Comparison of ENCODE assay signal across 30 cellular contexts in genomic region chr6:151762817-151763216, GRCh38. TPM values are rescaled to one million over a fixed set of nuclear protein-coding genes. Genes with fewer than 3 reads are reported as not detected.
DNase-seq lines count a peak whose midpoint lies in the region; ATAC-seq, FAIRE-seq and TF ChIP-seq lines count a peak whose summit lies in the region.
"Had no signal": no experiment of that assay in that cellular context is flagged by ENCODE, and none has a peak within 500 bp of the region (broad histone marks: within the 10 kb centered on the region; RNA-seq: fewer than 3 reads in every experiment).

No MANE protein-coding gene starts in this region.

- H3K4me3 ChIP-seq in right cardiac atrium (ENCODE audit: low read length) (peak overlapping the region; percentile 26), right atrium auricular region (peak overlapping the region in 1 of 2 donors; percentile 36), pancreas (no peak overlapping the region)
- H3K4me3 ChIP-seq: A549, cardiac muscle cell, mucosa of descending colon had no signal

- no peak for TF ChIP-seq CTCF in right atrium auricular region (IDR thresholded peaks at IDR 0.05)
- no peak for TF ChIP-seq CTCF in pancreas (IDR thresholded peaks at IDR 0.05)

- H3K27ac ChIP-seq in right cardiac atrium (ENCODE audit: low read length): no peak overlapping the region
- H3K27ac ChIP-seq in right atrium auricular region: peak overlapping the region in 1 of 2 donors; percentile 76
- H3K27ac ChIP-seq in pancreas: no peak overlapping the region
- H3K27ac ChIP-seq: A549 had no signal

- intact Hi-C loops in right cardiac atrium (cut with DNase I): loop anchor here (5.0 to 10.0 kb wide), 3 partner anchors 68 to 362 kb away; no protein-coding TSS in a partner anchor
- intact Hi-C loops in pancreas (cut with DNase I): no loop called here

- H3K36me3 ChIP-seq in right atrium auricular region: no peaks in the 10 kb centered on the region
- H3K36me3 ChIP-seq in pancreas: no peaks in the 10 kb centered on the region
- H3K36me3 ChIP-seq: cardiac muscle cell, esophagus squamous epithelium, gastroesophageal sphincter had no signal

- DNase-seq in right cardiac atrium (no peak), right atrium auricular region (ENCODE audit: low spot score) (no peak), pancreas (no peak), HT-29 (ENCODE audit: low spot score) (no peak), GM19239 (ENCODE audit: insufficient read length, low spot score) (no peak), NCI-H1417 treated with DMSO at 0.1 percent for 48 hours (lab: John Stamatoyannopoulos, UW) (no peak)
- DNase-seq: activated CD8-positive, alpha-beta T cell treated with anti-CD3 and anti-CD28 coated beads for 36 hours; activated T-cell treated with anti-CD3 and anti-CD28 coated beads for 4 hours; anterior cingulate cortex; DMS153; endodermal cell; esophagus squamous epithelium; H7; hypothalamus; immature natural killer cell; mucosa of descending colon; NCI-H1436; NCI-H446 treated with DMSO at 0.1 percent for 48 hours; stimulated activated CD4-positive, alpha-beta T cell treated with anti-CD3 and anti-CD28 coated beads, Interleukin-12 subunit alpha, Interleukin-12 subunit beta, amount 100 ng/mL, for 4 hours; stimulated activated CD4-positive, alpha-beta T cell treated with anti-CD3 and anti-CD28 coated beads, Interleukin-4, amount 100 ng/mL, for 1 hour; substantia nigra; T-helper 17 cell had no signal

- H3K27me3 ChIP-seq in right cardiac atrium (ENCODE audit: control insufficient read depth, insufficient read depth) (no peaks in the 10 kb centered on the region), right atrium auricular region (no peaks in the 10 kb centered on the region), pancreas (no peaks in the 10 kb centered on the region)
- H3K27me3 ChIP-seq: cardiac muscle cell, esophagus squamous epithelium had no signal

- ATAC-seq in right cardiac atrium (no peak), pancreas (no peak), HG02623 (IDR thresholded peaks at IDR 0.05; ENCODE audit: unreplicated experiment) (no peak)
- ATAC-seq: activated CD8-positive, alpha-beta T cell treated with anti-CD3 and anti-CD28 coated beads for 36 hours; activated naive CD4-positive, alpha-beta T cell treated with anti-CD3 and anti-CD28 coated beads, Interleukin-2, amount 50 U/mL, for 72 hours; mucosa of descending colon; T-helper 17 cell had no signal

- FAIRE-seq in endometrium (lab: Jason Lieb, UNC) (peak; percentile 87), pancreas (lab: Jason Lieb, UNC) (peak; percentile 17), GM19239 (lab: Jason Lieb, UNC) (no peak)
- FAIRE-seq: A549, urothelium cell line had no signal

- WGBS in right cardiac atrium: 93% methylated on average over 4 of the region's 4 CpGs
- WGBS in pancreas, 2 donors: 92 to 96% methylated on average over 4 of the region's 4 CpGs

- H3K9me3 ChIP-seq in right cardiac atrium (ENCODE audit: control insufficient read depth, low read length) (no peaks in the 10 kb centered on the region), right atrium auricular region (no peaks in the 10 kb centered on the region), pancreas (no peaks in the 10 kb centered on the region)
- H3K9me3 ChIP-seq: A549, esophagus squamous epithelium, gastroesophageal sphincter, mucosa of descending colon had no signal

- no peaks in the 10 kb centered on the region for H3K4me1 ChIP-seq in right cardiac atrium (ENCODE audit: control insufficient read depth, insufficient read depth, low read length)
- H3K4me1 ChIP-seq in right atrium auricular region: peaks cover 0 to 12% of the 10 kb centered on the region in 2 donors
- peaks cover 0 to 14% (median 12%) of the 10 kb centered on the region in 3 donors for H3K4me1 ChIP-seq in pancreas
- H3K4me1 ChIP-seq: A549, parathyroid adenoma had no signal

RNA-seq across cellular contexts. Expression of gene ESR1, which starts 44.7 kb away (rescaled TPM):
- total RNA-seq in right cardiac atrium (1 to 10 TPM; 1.6 to 3.3 (median 2.3) TPM), right atrium auricular region (under 1 TPM; 0.47 to 0.67 TPM), pancreas (1 to 10 TPM in 1 of 6 donors, under 1 TPM in 5; 0.19 to 1.0 (median 0.41) TPM)
- polyA plus RNA-seq in right cardiac atrium (0.70 TPM), pancreas (under 1 TPM; 0.27 to 0.77 TPM)
- total RNA-seq in HT-29 (2014; rRNA removed; shearing (Covaris generic)): not detected in 2 replicates
- total RNA-seq: endodermal cell had no signal
- polyA plus RNA-seq: A549, immature natural killer cell had no signal

Comparison
In these comparisons a context has a peak if more than half of its experiments do, and no peak if none do; other contexts are left out.
1. intact Hi-C loops: an anchor here in right cardiac atrium (5.0 to 10.0 kb wide); none called in pancreas.